18 cellular contexts compared by ENCODE assay signal in genomic region chrX:42771836-42772335, GRCh38. TPM values are rescaled to one million over a fixed set of nuclear protein-coding genes. Genes with fewer than 3 reads are reported as not detected.
A peak's percentile ranks its signal among the peaks of the same experiment; 100 is the strongest.
DNase-seq lines count a peak whose midpoint lies in the region; FAIRE-seq and TF ChIP-seq lines count a peak whose summit lies in the region.
"Had no signal": no experiment of that assay in that cellular context is flagged by ENCODE, and none has a peak within 500 bp of the region (broad histone marks: within the 10 kb centered on the region; RNA-seq: fewer than 3 reads in every experiment).

No MANE protein-coding gene starts in this region.

- no peak overlapping the region for H4K8ac ChIP-seq in trophoblast cell (ENCODE audit: low read depth, low read length)

- intact Hi-C loops in activated CD4-positive, alpha-beta memory T cell treated with anti-CD3 and anti-CD28 coated beads for 36 hours (cut with micrococcal nuclease), result no loop called here

- H2AK5ac ChIP-seq in trophoblast cell (ENCODE audit: low read length), result no peak overlapping the region

- no peak overlapping the region for H3K14ac ChIP-seq in trophoblast cell (ENCODE audit: low read length)

- no peak overlapping the region for H3K4ac ChIP-seq in trophoblast cell (ENCODE audit: low read depth, low read length)

- H3K9ac ChIP-seq in Karpas-422 (ENCODE audit: low read length) (no peak overlapping the region), trophoblast cell (ENCODE audit: low read length) (no peak overlapping the region)
- H3K9ac ChIP-seq: BLaER1 treated with 17β-estradiol and CSF1 and Interleukin-3, amounts not matched to agents 10 nM and 100 nM had no signal

- TF ChIP-seq CTCF in DOHH2 (IDR thresholded peaks at IDR 0.05; ENCODE audit: low read depth, low read length, poor library complexity, severe bottlenecking), result no peak
- no peak for TF ChIP-seq CTCF in bronchial epithelial cell (IDR thresholded peaks at IDR 0.05; ENCODE audit: insufficient read depth, low read length, severe bottlenecking)
- no peak for TF ChIP-seq CTCF in tibial nerve (IDR thresholded peaks at IDR 0.05)
- TF ChIP-seq CTCF in brain microvascular endothelial cell (IDR thresholded peaks at IDR 0.05; ENCODE audit: low read depth, low read length, missing control alignments), result no peak
- no peak for TF ChIP-seq CTCF in coronary artery (IDR thresholded peaks at IDR 0.05)

- H2AFZ ChIP-seq in Karpas-422 (ENCODE audit: low read length), result no peak overlapping the region
- H2AFZ ChIP-seq in trophoblast cell (ENCODE audit: insufficient read depth, low read length, poor library complexity), result no peak overlapping the region

- no peaks in the 10 kb centered on the region for H3K36me3 Mint-ChIP-seq in activated CD4-positive, alpha-beta memory T cell treated with anti-CD3 and anti-CD28 coated beads for 36 hours
- H3K36me3 Mint-ChIP-seq: CD4-positive, CD25-positive, alpha-beta regulatory T cell had no signal

- no peaks in the 10 kb centered on the region for H3K36me3 ChIP-seq in DOHH2 (ENCODE audit: control insufficient read depth, low read length)
- H3K36me3 ChIP-seq in Karpas-422 (ENCODE audit: insufficient read depth, low read length), result no peaks in the 10 kb centered on the region
- no peaks in the 10 kb centered on the region for H3K36me3 ChIP-seq in bronchial epithelial cell (ENCODE audit: control insufficient read depth, insufficient read depth, low read length)
- H3K36me3 ChIP-seq in trophoblast cell (ENCODE audit: control insufficient read depth in 1 of 2, insufficient read depth in 2 of 2, low read length in 2 of 2), result no peaks in the 10 kb centered on the region
- H3K36me3 ChIP-seq in tibial nerve, result no peaks in the 10 kb centered on the region
- no peaks in the 10 kb centered on the region for H3K36me3 ChIP-seq in brain microvascular endothelial cell (replicated peaks)
- H3K36me3 ChIP-seq: BLaER1 treated with 17β-estradiol and CSF1 and Interleukin-3, amounts not matched to agents 10 nM and 100 nM had no signal

- no peaks in the 10 kb centered on the region for H3K27me3 Mint-ChIP-seq in activated CD4-positive, alpha-beta memory T cell treated with anti-CD3 and anti-CD28 coated beads for 36 hours

- H3K27ac ChIP-seq in DOHH2 (ENCODE audit: low read depth, low read length), result peak overlapping the region; percentile 58; the same call in 1 of the 2 replicates
- H3K27ac ChIP-seq in Karpas-422 (ENCODE audit: low read length), result no peak overlapping the region
- H3K27ac ChIP-seq in trophoblast cell (ENCODE audit: low read depth, low read length), result no peak overlapping the region
- H3K27ac ChIP-seq in tibial nerve, result no peak overlapping the region
- H3K27ac ChIP-seq in brain microvascular endothelial cell, result no peak overlapping the region
- no peak overlapping the region for H3K27ac ChIP-seq in coronary artery
- H3K27ac ChIP-seq: BLaER1 treated with 17β-estradiol and CSF1 and Interleukin-3, amounts not matched to agents 10 nM and 100 nM had no signal

- H3K79me1 ChIP-seq in trophoblast cell (ENCODE audit: low read length), result no peaks in the 10 kb centered on the region

- H2BK12ac ChIP-seq in trophoblast cell (ENCODE audit: low read length), result no peak overlapping the region

- H3K4me2 ChIP-seq in DOHH2 (ENCODE audit: low read length) (peak overlapping the region; percentile 49; the same call in 1 of the 2 replicates), Karpas-422 (ENCODE audit: low read depth, low read length, poor library complexity, severe bottlenecking) (no peak overlapping the region), trophoblast cell (ENCODE audit: low read length) (no peak overlapping the region)
- H3K4me2 ChIP-seq: BLaER1 treated with 17β-estradiol and CSF1 and Interleukin-3, amounts not matched to agents 10 nM and 100 nM had no signal

- H2BK5ac ChIP-seq in trophoblast cell (ENCODE audit: low read depth, low read length, poor library complexity), result no peak overlapping the region

- POLR2A ChIA-PET in activated CD4-positive, alpha-beta memory T cell treated with anti-CD3 and anti-CD28 coated beads for 36 hours (lab: Charles Lee), result no interaction called here

- no CpG with 5 or more reads among the region's 1 CpG for WGBS in trophoblast cell (ENCODE audit: extremely low coverage, insufficient coverage, insufficient read length)
- WGBS in tibial nerve, 2 donors, result 38 to 75% methylated on average over 1 of the region's 1 CpG

- no peak for FAIRE-seq in bronchial epithelial cell (lab: Jason Lieb, UNC)
- FAIRE-seq: HTR-8/SVneo had no signal

- no peak for TF ChIP-seq POLR2A in tibial nerve (IDR thresholded peaks at IDR 0.05)

- no peak overlapping the region for H2BK120ac ChIP-seq in trophoblast cell (ENCODE audit: insufficient read depth, low read length, poor library complexity)

- CTCF ChIA-PET in activated CD4-positive, alpha-beta memory T cell treated with anti-CD3 and anti-CD28 coated beads for 36 hours (lab: Charles Lee), result no interaction called here

- H4K20me1 ChIP-seq in DOHH2 (ENCODE audit: control insufficient read depth, insufficient read depth, low read depth, low read length) (no peaks in the 10 kb centered on the region), Karpas-422 (ENCODE audit: insufficient read depth, low read depth, low read length) (no peaks in the 10 kb centered on the region)
- H4K20me1 ChIP-seq: BLaER1 treated with 17β-estradiol and CSF1 and Interleukin-3, amounts not matched to agents 10 nM and 100 nM had no signal

- H4K12ac ChIP-seq in trophoblast cell (ENCODE audit: low read depth, low read length), result no peak overlapping the region

- H3K4me3 ChIP-seq in DOHH2 (ENCODE audit: low read length) (no peak overlapping the region), Karpas-422 (ENCODE audit: low read length) (no peak overlapping the region), bronchial epithelial cell (ENCODE audit: low read depth, low read length) (no peak overlapping the region), trophoblast cell (ENCODE audit: low read depth, low read length) (no peak overlapping the region), tibial nerve (no peak overlapping the region), brain microvascular endothelial cell (ENCODE audit: low read depth, low read length) (no peak overlapping the region), coronary artery (no peak overlapping the region)
- H3K4me3 ChIP-seq: BLaER1 treated with 17β-estradiol and CSF1 and Interleukin-3, amounts not matched to agents 10 nM and 100 nM had no signal

- no peak overlapping the region for H3K23ac ChIP-seq in trophoblast cell (ENCODE audit: low read length)

- H3K79me2 ChIP-seq in DOHH2 (ENCODE audit: control insufficient read depth, low read length) (no peaks in the 10 kb centered on the region), Karpas-422 (ENCODE audit: low read length) (no peaks in the 10 kb centered on the region), trophoblast cell (ENCODE audit: control insufficient read depth, insufficient read depth, low read length, poor library complexity) (no peaks in the 10 kb centered on the region)

- no peaks in the 10 kb centered on the region for H3K27me3 ChIP-seq in DOHH2 (ENCODE audit: control insufficient read depth, low read length)
- no peaks in the 10 kb centered on the region for H3K27me3 ChIP-seq in Karpas-422 (ENCODE audit: low read length)
- H3K27me3 ChIP-seq in bronchial epithelial cell (ENCODE audit: control insufficient read depth, insufficient read depth, low read length), result no peaks in the 10 kb centered on the region
- no peaks in the 10 kb centered on the region for H3K27me3 ChIP-seq in trophoblast cell (ENCODE audit: insufficient read depth, low read length)
- no peaks in the 10 kb centered on the region for H3K27me3 ChIP-seq in tibial nerve
- H3K27me3 ChIP-seq in brain microvascular endothelial cell (replicated peaks), result no peaks in the 10 kb centered on the region

- H3K27ac Mint-ChIP-seq in activated CD4-positive, alpha-beta memory T cell treated with anti-CD3 and anti-CD28 coated beads for 36 hours, result no peak overlapping the region
- H3K27ac Mint-ChIP-seq: HFFc6 had no signal

- H3K9me3 ChIP-seq in DOHH2 (ENCODE audit: control insufficient read depth, insufficient read depth, low read length), result no peaks in the 10 kb centered on the region
- H3K9me3 ChIP-seq in Karpas-422 (ENCODE audit: low read length), result peaks cover 10% of the 10 kb centered on the region
- no peaks in the 10 kb centered on the region for H3K9me3 ChIP-seq in trophoblast cell (ENCODE audit: insufficient read depth, low read depth, low read length)
- H3K9me3 ChIP-seq in tibial nerve, result no peaks in the 10 kb centered on the region
- H3K9me3 ChIP-seq: BLaER1 treated with 17β-estradiol and CSF1 and Interleukin-3, amounts not matched to agents 10 nM and 100 nM had no signal

- H3K4me3 Mint-ChIP-seq in activated CD4-positive, alpha-beta memory T cell treated with anti-CD3 and anti-CD28 coated beads for 36 hours, result no peak overlapping the region
- H3K4me3 Mint-ChIP-seq: CD4-positive, CD25-positive, alpha-beta regulatory T cell; HFFc6 had no signal

- H4K91ac ChIP-seq in trophoblast cell (ENCODE audit: low read depth, low read length), result no peak overlapping the region

- no peak for TF ChIP-seq EP300 in tibial nerve (IDR thresholded peaks at IDR 0.05)

- no peak overlapping the region for H3K18ac ChIP-seq in trophoblast cell (ENCODE audit: low read length)

- peak; percentile 16 for DNase-seq in Karpas-422
- peak; percentile 3 for DNase-seq in bronchial epithelial cell (ENCODE audit: low read depth)
- peak; percentile 53 to 73 for DNase-seq in trophoblast cell
- DNase-seq in tibial nerve (ENCODE audit: low spot score in 2 of 2), result no peak
- DNase-seq in brain microvascular endothelial cell, result no peak
- DNase-seq in activated CD4-positive, alpha-beta memory T cell treated with anti-CD3 and anti-CD28 coated beads for 36 hours, result no peak
- DNase-seq in coronary artery (ENCODE audit: low spot score), result no peak
- DNase-seq: 8988T; CD4-positive, CD25-positive, alpha-beta regulatory T cell; DMS53; GDM1; HCEC 1CT; HFFc6 had no signal

- H3K4me1 ChIP-seq in DOHH2 (ENCODE audit: control insufficient read depth, low read length) (peaks cover 41% of the 10 kb centered on the region), Karpas-422 (ENCODE audit: low read length) (peaks cover 4% of the 10 kb centered on the region), trophoblast cell (ENCODE audit: control insufficient read depth in 1 of 2, insufficient read depth in 2 of 2, low read length in 2 of 2) (no peaks in the 10 kb centered on the region), tibial nerve (no peaks in the 10 kb centered on the region)

- no peaks in the 10 kb centered on the region for H3K9me3 Mint-ChIP-seq in activated CD4-positive, alpha-beta memory T cell treated with anti-CD3 and anti-CD28 coated beads for 36 hours
- H3K9me3 Mint-ChIP-seq: CD4-positive, CD25-positive, alpha-beta regulatory T cell had no signal

- H3F3A ChIP-seq in DOHH2 (ENCODE audit: control insufficient read depth, insufficient read depth), result no peaks in the 10 kb centered on the region

- in situ Hi-C loops in brain microvascular endothelial cell (cut with HindIII; ENCODE audit: low pct_ligation_motif_present, low sequenced_read_pairs), result no loop called here

- H3K9me2 ChIP-seq in DOHH2 (replicated peaks; ENCODE audit: control insufficient read depth, low read length) (no peaks in the 10 kb centered on the region), Karpas-422 (replicated peaks; ENCODE audit: insufficient read depth, low read length) (no peaks in the 10 kb centered on the region)

- peaks cover 5% of the 10 kb centered on the region for H3K4me1 Mint-ChIP-seq in activated CD4-positive, alpha-beta memory T cell treated with anti-CD3 and anti-CD28 coated beads for 36 hours (ENCODE audit: low read depth)

RNA-seq across cellular contexts. Expression of gene PPP1R2C, which starts 6.1 kb away (rescaled TPM):
- not detected in 2 replicates for total RNA-seq in Karpas-422 (2014; rRNA removed; shearing (Covaris generic); ENCODE audit: low replicate concordance)
- total RNA-seq in bronchial epithelial cell (not detected in 2 replicates), tibial nerve (not detected)
- not detected in 2 replicates for polyA plus RNA-seq in trophoblast cell (2013)
- not detected for total RNA-seq in activated CD4-positive, alpha-beta memory T cell treated with anti-CD3 and anti-CD28 coated beads for 36 hours
- total RNA-seq: Daoy, H4, HFFc6 had no signal

Comparison
In these comparisons a context has a peak if more than half of its experiments do, and no peak if none do; other contexts are left out.
1. DNase-seq: peak in Karpas-422 (single experiment), bronchial epithelial cell (single experiment) and trophoblast cell (2 of 2); none in tibial nerve (0 of 2), brain microvascular endothelial cell (single experiment), activated CD4-positive, alpha-beta memory T cell treated with anti-CD3 and anti-CD28 coated beads for 36 hours (single experiment) and coronary artery (single experiment).